Comparison of ENCODE assay signal across 18 cellular contexts in the genomic region with DNA sequence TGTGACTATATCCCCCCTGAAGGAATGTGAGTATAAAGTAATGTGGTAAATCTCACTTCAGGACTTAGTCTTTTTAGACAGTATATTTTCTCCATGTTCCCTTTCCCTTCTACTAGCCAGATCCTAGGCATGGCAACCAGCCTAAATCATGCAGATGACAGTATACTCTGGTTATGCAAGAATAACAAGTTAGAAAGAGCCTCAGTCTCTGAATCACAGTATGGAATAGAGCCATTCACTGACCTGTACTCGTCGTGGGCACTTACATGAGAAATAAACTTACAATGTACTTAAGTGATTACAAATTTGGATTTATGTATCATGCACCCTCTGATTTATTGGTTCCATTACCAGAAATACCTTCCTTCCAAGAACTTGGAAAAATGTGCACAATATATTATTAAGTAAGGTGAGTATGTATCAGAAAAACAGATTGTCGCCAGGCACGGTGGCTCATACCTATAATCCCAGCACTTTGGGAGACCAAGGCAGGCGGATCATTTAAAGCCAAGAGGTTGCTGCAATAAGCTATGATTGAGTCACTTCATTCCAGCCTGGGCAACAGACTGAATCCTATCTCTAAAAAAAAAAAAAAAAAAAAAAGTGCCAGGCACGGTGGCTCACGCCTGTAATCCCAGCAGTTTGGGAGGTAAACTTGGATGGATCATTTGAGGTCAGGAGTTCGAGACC. TPM values are rescaled to one million over a fixed set of nuclear protein-coding genes. Genes with fewer than 3 reads are reported as not detected.
A peak's percentile ranks its signal among the peaks of the same experiment; 100 is the strongest.
DNase-seq lines count a peak whose midpoint lies in the region; ATAC-seq and TF ChIP-seq lines count a peak whose summit lies in the region.
"Had no signal": no experiment of that assay in that cellular context is flagged by ENCODE, and none has a peak within 500 bp of the region (broad histone marks: within the 10 kb centered on the region; RNA-seq: fewer than 3 reads in every experiment).

No MANE protein-coding gene starts in this region.

- H3K4me1 ChIP-seq in esophagus (ENCODE audit: control insufficient read depth in 2 of 2, insufficient read depth in 2 of 2, low read length in 1 of 2) (no peaks in the 10 kb centered on the region), osteoblast (ENCODE audit: insufficient read depth, low read length) (peaks cover 8% of the 10 kb centered on the region)
- H3K4me1 ChIP-seq: prostate gland, uterus had no signal

- H4K20me1 ChIP-seq in osteoblast (ENCODE audit: insufficient read depth, low read length) = no peaks in the 10 kb centered on the region

- ATAC-seq in GM18873 (IDR thresholded peaks at IDR 0.05; ENCODE audit: low FRiP score, unreplicated experiment) (no peak), HG02852 (IDR thresholded peaks at IDR 0.05; ENCODE audit: unreplicated experiment) (no peak), GM19452 (IDR thresholded peaks at IDR 0.05; ENCODE audit: unreplicated experiment) (no peak)
- ATAC-seq: stimulated activated effector memory CD8-positive, alpha-beta T cell treated with anti-CD3 and anti-CD28 coated beads, Interleukin-12 subunit alpha, Interleukin-12 subunit beta, amount 100 ng/mL, for 72 hours; T-cell had no signal

- peak; percentile 65 for DNase-seq in BJ (ENCODE audit: low read depth)
- peak; percentile 83 for DNase-seq in NCI-H226
- DNase-seq in osteoblast (ENCODE audit: insufficient read length, low spot score, missing footprints) = peak; percentile 80
- no peak for DNase-seq in activated naive CD4-positive, alpha-beta T cell treated with anti-CD3 and anti-CD28 coated beads, Interleukin-2, amount 50 U/mL, for 16 hours
- DNase-seq: activated CD4-positive, CD25-positive, alpha-beta regulatory T cell; CD4-positive, alpha-beta T cell; GDM1; kidney glomerular epithelial cell; OCI-M1; stimulated activated CD4-positive, alpha-beta T cell treated with anti-CD3 and anti-CD28 coated beads, Interleukin-2, amount 100 ng/mL, for 48 hours; T-cell; uterus had no signal

- H3K9me3 ChIP-seq in esophagus (ENCODE audit: control insufficient read depth in 2 of 2, insufficient read depth in 1 of 2, low read depth in 1 of 2, low read length in 1 of 2) = peaks cover 0 to 3% of the 10 kb centered on the region in 2 donors
- peaks cover 3% of the 10 kb centered on the region for H3K9me3 ChIP-seq in osteoblast (ENCODE audit: low read depth, low read length)
- H3K9me3 ChIP-seq: prostate gland had no signal

- H3K27me3 ChIP-seq in BJ (ENCODE audit: control insufficient read depth, insufficient read depth, low read length) (no peaks in the 10 kb centered on the region), esophagus (ENCODE audit: control insufficient read depth in 1 of 2, insufficient read depth in 2 of 2, low read length in 2 of 2) (no peaks in the 10 kb centered on the region), osteoblast (ENCODE audit: insufficient read depth, low read length) (peaks cover 10% of the 10 kb centered on the region)
- H3K27me3 ChIP-seq: uterus had no signal

- 59 to 70% methylated on average over 8 of the region's 8 CpGs for WGBS in esophagus, 2 donors

- H3K4me3 ChIP-seq in BJ (ENCODE audit: low read depth, low read length) = no peak overlapping the region
- H3K4me3 ChIP-seq in esophagus (ENCODE audit: low read depth in 1 of 2, low read length in 2 of 2) = no peak overlapping the region
- H3K4me3 ChIP-seq in osteoblast (ENCODE audit: insufficient read depth, low read length) = no peak overlapping the region
- H3K4me3 ChIP-seq: prostate gland, uterus had no signal

- TF ChIP-seq CTCF in BJ (IDR thresholded peaks at IDR 0.05; ENCODE audit: insufficient read depth, low read depth, low read length) (no peak), osteoblast (IDR thresholded peaks at IDR 0.05; ENCODE audit: extremely low read depth, low read depth, low read length) (no peak)

- CTCF ChIA-PET in BJ (lab: Yijun Ruan, JAX) = interaction anchor here (2.5 kb wide), 1 partner anchor 9 kb away, joined by 7 read pairs; no protein-coding TSS in a partner anchor

- H2AFZ ChIP-seq in osteoblast (ENCODE audit: low read length) = no peak overlapping the region

- H3K36me3 ChIP-seq in BJ (ENCODE audit: control insufficient read depth, insufficient read depth, low read length) = no peaks in the 10 kb centered on the region
- H3K36me3 ChIP-seq in esophagus (ENCODE audit: control insufficient read depth in 2 of 2, insufficient read depth in 2 of 2, low read length in 1 of 2) = no peaks in the 10 kb centered on the region
- H3K36me3 ChIP-seq in osteoblast (ENCODE audit: insufficient read depth, low read length) = no peaks in the 10 kb centered on the region
- H3K36me3 ChIP-seq: prostate gland, uterus had no signal

- H3K4me2 ChIP-seq in osteoblast (ENCODE audit: insufficient read depth, low read length) = peak overlapping the region; percentile 34

- POLR2A ChIA-PET in BJ (lab: Charles Lee) = no interaction called here

- H3K27ac ChIP-seq in esophagus (ENCODE audit: low read depth in 2 of 2, low read length in 1 of 2) = peak overlapping the region; percentile 55
- H3K27ac ChIP-seq in osteoblast (ENCODE audit: low read depth, low read length) = peak overlapping the region; percentile 42
- H3K27ac ChIP-seq: prostate gland, uterus had no signal

- H3K79me2 ChIP-seq in osteoblast (ENCODE audit: insufficient read depth, low read length) = no peaks in the 10 kb centered on the region

RNA-seq across cellular contexts. Expression of gene FAM8A1, which starts 25.1 kb away (rescaled TPM):
- polyA plus RNA-seq in BJ (2011; rRNA removed) (5.7 and 12.9 TPM in 2 replicates), esophagus (1 to 10 TPM; 5.7 to 7.1 TPM)
- 3.0 TPM in 2 replicates for polyA minus RNA-seq in BJ (2011; rRNA and poly(A)+ RNA removed)
- total RNA-seq in osteoblast = 29.7 and 31.5 TPM in 2 replicates
